In the genomic region with DNA sequence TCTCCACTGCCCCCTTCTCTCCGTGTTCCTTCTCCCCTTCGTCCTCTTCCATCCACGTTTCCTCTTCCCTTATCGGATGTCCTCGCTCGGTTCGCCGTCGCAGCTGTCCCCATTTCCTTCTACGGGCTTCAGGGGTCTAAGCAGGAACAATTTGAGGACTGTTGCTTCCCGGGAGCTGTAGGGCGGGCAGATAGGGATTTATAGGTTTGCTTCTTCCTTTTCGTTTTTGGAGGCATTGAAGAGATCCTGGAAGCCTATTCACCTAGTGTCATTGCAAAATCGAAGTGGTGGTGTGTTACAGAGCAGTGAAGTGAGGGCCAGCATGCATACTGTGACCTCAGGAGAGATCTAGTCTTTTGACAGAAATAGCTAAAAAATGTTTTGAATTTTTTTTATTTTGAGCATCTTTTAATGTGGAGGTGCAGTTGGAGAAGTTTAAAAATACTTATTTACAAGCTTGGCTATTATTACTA, we compare ENCODE assay signal across 8 cellular contexts. TPM values are rescaled to one million over a fixed set of nuclear protein-coding genes. Genes with fewer than 3 reads are reported as not detected.
DNase-seq lines count a peak whose midpoint lies in the region; ATAC-seq and TF ChIP-seq lines count a peak whose summit lies in the region.

No MANE protein-coding gene starts in this region.

- H3K4me3 ChIP-seq in GM23248 (peak overlapping the region; percentile 92), fibroblast of villous mesenchyme (ENCODE audit: low read depth, low read length) (peak overlapping the region; percentile 96), neural progenitor cell (peak overlapping the region; percentile 80)

- no peak for ATAC-seq in WTC11
- no peak for ATAC-seq in HG03135 (IDR thresholded peaks at IDR 0.05; ENCODE audit: unreplicated experiment)
- ATAC-seq in HG02642 (IDR thresholded peaks at IDR 0.05; ENCODE audit: poor library complexity, unreplicated experiment): no peak

- peak overlapping the region; percentile 86 for H3K4me2 ChIP-seq in GM23248 (ENCODE audit: unreplicated experiment)
- H3K4me2 ChIP-seq in neural progenitor cell: peak overlapping the region; percentile 90

- H3K4me1 Mint-ChIP-seq in WTC11 (peaks cover 18% of the 10 kb centered on the region), neural progenitor cell (peaks cover 29% of the 10 kb centered on the region)

- 0 to 2% methylated on average over 13 to 14 of the region's 14 CpGs for WGBS in GM23248 (ENCODE audit: low coverage in 1 of 2, low lambda C conversion rate in 2 of 2, missing lambda C conversion rate in 2 of 2), 2 experiments

- no peaks in the 10 kb centered on the region for H3F3A ChIP-seq in GM23248 (ENCODE audit: insufficient read depth)
- peaks cover 7% of the 10 kb centered on the region for H3F3A ChIP-seq in neural progenitor cell (ENCODE audit: low read depth)

- H3K27ac ChIP-seq in GM23248 (peak overlapping the region; percentile 54), neural progenitor cell (no peak overlapping the region)

- peak overlapping the region; percentile 86 for H3K4me3 Mint-ChIP-seq in WTC11
- peak overlapping the region; percentile 94 for H3K4me3 Mint-ChIP-seq in neural progenitor cell

- H3K27ac Mint-ChIP-seq in WTC11: peak overlapping the region; percentile 4; the same call in 1 of the 2 replicates
- H3K27ac Mint-ChIP-seq in neural progenitor cell: peak overlapping the region; percentile 26

- in situ Hi-C loops in GM23248 (cut with MboI): no loop called here

- H3K9ac ChIP-seq in GM23248: peak overlapping the region; percentile 88
- peak overlapping the region; percentile 77 for H3K9ac ChIP-seq in neural progenitor cell

- H3K27me3 Mint-ChIP-seq in WTC11 (ENCODE audit: low read depth) (no peaks in the 10 kb centered on the region), neural progenitor cell (ENCODE audit: insufficient read depth, low read depth) (no peaks in the 10 kb centered on the region)

- H3K9me2 ChIP-seq in GM23248 (ENCODE audit: insufficient read depth): no peaks in the 10 kb centered on the region

- POLR2A ChIA-PET in WTC11 (lab: Charles Lee): no interaction called here

- CTCF ChIA-PET in WTC11 (lab: Charles Lee): interaction anchor here (1.2 to 1.9 kb wide), 2 partner anchors 99 to 178 kb away, joined by 3 to 8 read pairs; no protein-coding TSS in a partner anchor

- H2AFZ ChIP-seq in GM23248 (peak overlapping the region; percentile 85), neural progenitor cell (replicated peaks) (peak overlapping the region; percentile 38)

- peaks cover 7% of the 10 kb centered on the region; the same call in 1 of the 2 replicates for H3K4me1 ChIP-seq in GM23248 (ENCODE audit: insufficient read depth)
- peaks cover 16% of the 10 kb centered on the region for H3K4me1 ChIP-seq in neural progenitor cell

- TF ChIP-seq CTCF in WTC11 (IDR thresholded peaks at IDR 0.05) (no peak), fibroblast of villous mesenchyme (IDR thresholded peaks at IDR 0.05; ENCODE audit: insufficient read depth, low read depth, low read length) (no peak), neural progenitor cell (IDR thresholded peaks at IDR 0.05) (no peak)

- H3K9me3 Mint-ChIP-seq in WTC11: no peaks in the 10 kb centered on the region
- H3K9me3 Mint-ChIP-seq in neural progenitor cell: no peaks in the 10 kb centered on the region

- peaks cover 57% of the 10 kb centered on the region for H3K79me2 ChIP-seq in GM23248 (ENCODE audit: insufficient read depth)
- H3K79me2 ChIP-seq in neural progenitor cell (ENCODE audit: low read depth): peaks cover 56% of the 10 kb centered on the region

- H4K20me1 ChIP-seq in GM23248 (ENCODE audit: insufficient read depth) (no peaks in the 10 kb centered on the region), neural progenitor cell (ENCODE audit: low read depth) (peaks cover 30% of the 10 kb centered on the region)

- H3K27me3 ChIP-seq in GM23248 (replicated peaks; ENCODE audit: insufficient read depth) (no peaks in the 10 kb centered on the region), neural progenitor cell (no peaks in the 10 kb centered on the region)

- H3K36me3 Mint-ChIP-seq in WTC11 (peaks cover 3% of the 10 kb centered on the region; the same call in 1 of the 2 replicates), neural progenitor cell (no peaks in the 10 kb centered on the region)

- H3K36me3 ChIP-seq in GM23248 (ENCODE audit: low read depth) (no peaks in the 10 kb centered on the region), neural progenitor cell (no peaks in the 10 kb centered on the region)

- H3K9me3 ChIP-seq in GM23248 (ENCODE audit: low read depth) (no peaks in the 10 kb centered on the region), neural progenitor cell (ENCODE audit: low read depth) (no peaks in the 10 kb centered on the region)

- DNase-seq in AG20443 (ENCODE audit: low spot score): peak; percentile 21
- DNase-seq in GM23248: peak; percentile 58
- no peak for DNase-seq in WTC11 (ENCODE audit: low spot score)
- DNase-seq in fibroblast of villous mesenchyme (ENCODE audit: low read depth): peak; percentile 30
- DNase-seq in neural progenitor cell (ENCODE audit: low spot score): peak; percentile 18
- no peak for DNase-seq in amniotic stem cell (lab: John Stamatoyannopoulos, UW)

TF ChIP-seq in WTC11, 78 proteins besides CTCF, POLR2A, EP300 and RAD21 (continues in another document):
- TF ChIP-seq, protein P1, sequence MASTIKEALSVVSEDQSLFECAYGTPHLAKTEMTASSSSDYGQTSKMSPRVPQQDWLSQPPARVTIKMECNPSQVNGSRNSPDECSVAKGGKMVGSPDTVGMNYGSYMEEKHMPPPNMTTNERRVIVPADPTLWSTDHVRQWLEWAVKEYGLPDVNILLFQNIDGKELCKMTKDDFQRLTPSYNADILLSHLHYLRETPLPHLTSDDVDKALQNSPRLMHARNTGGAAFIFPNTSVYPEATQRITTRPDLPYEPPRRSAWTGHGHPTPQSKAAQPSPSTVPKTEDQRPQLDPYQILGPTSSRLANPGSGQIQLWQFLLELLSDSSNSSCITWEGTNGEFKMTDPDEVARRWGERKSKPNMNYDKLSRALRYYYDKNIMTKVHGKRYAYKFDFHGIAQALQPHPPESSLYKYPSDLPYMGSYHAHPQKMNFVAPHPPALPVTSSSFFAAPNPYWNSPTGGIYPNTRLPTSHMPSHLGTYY (CRISPR knock-in tag; IDR thresholded peaks at IDR 0.05): no peak
- TF ChIP-seq, protein P2, sequence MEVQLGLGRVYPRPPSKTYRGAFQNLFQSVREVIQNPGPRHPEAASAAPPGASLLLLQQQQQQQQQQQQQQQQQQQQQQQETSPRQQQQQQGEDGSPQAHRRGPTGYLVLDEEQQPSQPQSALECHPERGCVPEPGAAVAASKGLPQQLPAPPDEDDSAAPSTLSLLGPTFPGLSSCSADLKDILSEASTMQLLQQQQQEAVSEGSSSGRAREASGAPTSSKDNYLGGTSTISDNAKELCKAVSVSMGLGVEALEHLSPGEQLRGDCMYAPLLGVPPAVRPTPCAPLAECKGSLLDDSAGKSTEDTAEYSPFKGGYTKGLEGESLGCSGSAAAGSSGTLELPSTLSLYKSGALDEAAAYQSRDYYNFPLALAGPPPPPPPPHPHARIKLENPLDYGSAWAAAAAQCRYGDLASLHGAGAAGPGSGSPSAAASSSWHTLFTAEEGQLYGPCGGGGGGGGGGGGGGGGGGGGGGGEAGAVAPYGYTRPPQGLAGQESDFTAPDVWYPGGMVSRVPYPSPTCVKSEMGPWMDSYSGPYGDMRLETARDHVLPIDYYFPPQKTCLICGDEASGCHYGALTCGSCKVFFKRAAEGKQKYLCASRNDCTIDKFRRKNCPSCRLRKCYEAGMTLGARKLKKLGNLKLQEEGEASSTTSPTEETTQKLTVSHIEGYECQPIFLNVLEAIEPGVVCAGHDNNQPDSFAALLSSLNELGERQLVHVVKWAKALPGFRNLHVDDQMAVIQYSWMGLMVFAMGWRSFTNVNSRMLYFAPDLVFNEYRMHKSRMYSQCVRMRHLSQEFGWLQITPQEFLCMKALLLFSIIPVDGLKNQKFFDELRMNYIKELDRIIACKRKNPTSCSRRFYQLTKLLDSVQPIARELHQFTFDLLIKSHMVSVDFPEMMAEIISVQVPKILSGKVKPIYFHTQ (CRISPR knock-in tag; IDR thresholded peaks at IDR 0.05): no peak
- TF ChIP-seq CREM (CRISPR knock-in tag; IDR thresholded peaks at IDR 0.05): no peak
- TF ChIP-seq NR1H2 (CRISPR knock-in tag; IDR thresholded peaks at IDR 0.05): no peak
- no peak for TF ChIP-seq TCF7 (CRISPR knock-in tag; IDR thresholded peaks at IDR 0.05; ENCODE audit: low read depth)
- TF ChIP-seq, protein P3, sequence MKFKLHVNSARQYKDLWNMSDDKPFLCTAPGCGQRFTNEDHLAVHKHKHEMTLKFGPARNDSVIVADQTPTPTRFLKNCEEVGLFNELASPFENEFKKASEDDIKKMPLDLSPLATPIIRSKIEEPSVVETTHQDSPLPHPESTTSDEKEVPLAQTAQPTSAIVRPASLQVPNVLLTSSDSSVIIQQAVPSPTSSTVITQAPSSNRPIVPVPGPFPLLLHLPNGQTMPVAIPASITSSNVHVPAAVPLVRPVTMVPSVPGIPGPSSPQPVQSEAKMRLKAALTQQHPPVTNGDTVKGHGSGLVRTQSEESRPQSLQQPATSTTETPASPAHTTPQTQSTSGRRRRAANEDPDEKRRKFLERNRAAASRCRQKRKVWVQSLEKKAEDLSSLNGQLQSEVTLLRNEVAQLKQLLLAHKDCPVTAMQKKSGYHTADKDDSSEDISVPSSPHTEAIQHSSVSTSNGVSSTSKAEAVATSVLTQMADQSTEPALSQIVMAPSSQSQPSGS (CRISPR knock-in tag; IDR thresholded peaks at IDR 0.05; ENCODE audit: borderline replicate concordance, low read depth): no peak
- no peak for TF ChIP-seq GTF2I (CRISPR knock-in tag; conservative IDR thresholded peaks at IDR 0.05)

RNA-seq across cellular contexts. Expression of a gene that starts 0.9 kb away (rescaled TPM):
- total RNA-seq in GM23248 (2014; rRNA removed; shearing (Covaris generic)): 56.1 and 57.9 TPM in 2 replicates
- 15.1 and 16.1 TPM in 2 replicates for polyA plus RNA-seq in GM23248 (2016; fragmentation: Nextera tagmentation; extraction: Ambion mirVana)
- 19.2 to 19.9 TPM (median 19.4 TPM) in 3 replicates for total RNA-seq in WTC11 (2021)
- 46.1 and 65.6 TPM in 2 replicates for total RNA-seq in fibroblast of villous mesenchyme
- 36.3 and 39.5 TPM in 2 replicates for total RNA-seq in neural progenitor cell (ENCODE audit: low replicate concordance)

RNA-seq across cellular contexts. Expression of a gene that starts 29.0 kb away (rescaled TPM):
- 5.1 and 6.9 TPM in 2 replicates for total RNA-seq in GM23248 (2014; rRNA removed; shearing (Covaris generic))
- polyA plus RNA-seq in GM23248 (2016; fragmentation: Nextera tagmentation; extraction: Ambion mirVana): 12.1 and 12.9 TPM in 2 replicates
- total RNA-seq in WTC11 (2021): 43.7 to 49.6 TPM (median 47.0 TPM) in 3 replicates
- 11.3 and 17.3 TPM in 2 replicates for total RNA-seq in fibroblast of villous mesenchyme
- 10.9 and 13.0 TPM in 2 replicates for total RNA-seq in neural progenitor cell (ENCODE audit: low replicate concordance)

Comparison
In these comparisons a context has a peak if more than half of its experiments do, and no peak if none do; other contexts are left out.
1. DNase-seq: peak in AG20443 (single experiment), GM23248 (single experiment), fibroblast of villous mesenchyme (single experiment) and neural progenitor cell (single experiment); none in WTC11 (single experiment) and amniotic stem cell (single experiment).
2. Peak in every context shown above with its lines, with median percentiles within 50 percentile points of each other: H3K4me3 ChIP-seq.